In the genomic region with DNA sequence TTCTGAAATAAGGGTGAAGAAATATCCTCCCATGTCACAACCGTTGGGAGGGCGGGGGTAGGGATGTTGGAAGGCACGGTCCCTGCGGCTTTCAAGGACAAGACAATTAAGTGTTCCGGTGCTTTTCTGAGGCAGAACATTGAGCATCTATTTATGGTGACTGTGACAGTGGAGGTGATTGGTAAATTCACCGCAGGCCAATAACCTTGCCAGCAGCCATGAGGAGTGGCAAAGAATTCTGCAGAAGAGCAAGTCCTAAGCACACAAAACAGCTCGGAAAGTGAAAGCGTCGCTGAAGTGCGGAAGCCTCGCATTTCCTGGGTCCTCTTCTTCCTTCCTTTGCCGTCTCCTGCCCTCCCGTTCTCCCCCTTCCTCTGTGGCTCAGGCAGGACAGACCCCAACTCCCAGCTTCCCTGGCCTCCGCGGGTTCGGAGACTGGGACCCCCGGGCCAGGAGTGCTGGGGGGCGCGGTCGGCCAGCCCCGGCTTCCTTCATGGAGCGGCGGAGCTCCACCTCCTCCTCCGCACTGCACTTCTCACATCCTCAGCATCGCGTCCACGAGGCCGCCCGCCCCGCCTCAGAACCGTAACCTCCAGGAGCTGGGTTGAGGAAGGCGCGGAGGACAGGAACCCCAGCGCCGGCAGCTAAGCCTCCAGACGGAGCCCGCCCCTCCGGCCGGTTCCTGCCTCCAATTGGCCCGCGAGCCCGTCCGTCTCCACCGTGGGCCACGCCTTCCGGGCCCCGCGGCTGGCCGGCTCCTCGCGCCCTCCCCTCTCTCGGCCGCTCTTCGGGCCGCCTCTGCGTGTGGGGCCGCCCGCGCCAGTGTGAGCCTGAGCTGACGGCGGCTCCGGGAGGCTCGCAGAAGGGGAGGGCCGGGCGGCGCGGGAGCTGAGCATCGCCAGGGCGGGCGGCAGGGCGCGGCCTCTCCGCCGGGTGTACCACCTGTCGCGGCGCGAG, we compare ENCODE assay signal across 1 cellular context.
TF ChIP-seq lines count a peak whose summit lies in the region.

TSS of gene ME2 (plus strand) at position 774 of the 957 bp plus-strand sequence. CDS start 16,703 bp downstream, outside the sequence.

TF ChIP-seq in HEK293, 187 proteins besides CTCF, POLR2A, EP300 and RAD21 (continued from another document and continues in another):
- TF ChIP-seq SCRT2 (tag by site-specific recombination; IDR thresholded peaks at IDR 0.05) = no peak
- TF ChIP-seq ZNF518A (tag by site-specific recombination; conservative IDR thresholded peaks at IDR 0.05; ENCODE audit: low read depth) = no peak
- TF ChIP-seq, protein P1, sequence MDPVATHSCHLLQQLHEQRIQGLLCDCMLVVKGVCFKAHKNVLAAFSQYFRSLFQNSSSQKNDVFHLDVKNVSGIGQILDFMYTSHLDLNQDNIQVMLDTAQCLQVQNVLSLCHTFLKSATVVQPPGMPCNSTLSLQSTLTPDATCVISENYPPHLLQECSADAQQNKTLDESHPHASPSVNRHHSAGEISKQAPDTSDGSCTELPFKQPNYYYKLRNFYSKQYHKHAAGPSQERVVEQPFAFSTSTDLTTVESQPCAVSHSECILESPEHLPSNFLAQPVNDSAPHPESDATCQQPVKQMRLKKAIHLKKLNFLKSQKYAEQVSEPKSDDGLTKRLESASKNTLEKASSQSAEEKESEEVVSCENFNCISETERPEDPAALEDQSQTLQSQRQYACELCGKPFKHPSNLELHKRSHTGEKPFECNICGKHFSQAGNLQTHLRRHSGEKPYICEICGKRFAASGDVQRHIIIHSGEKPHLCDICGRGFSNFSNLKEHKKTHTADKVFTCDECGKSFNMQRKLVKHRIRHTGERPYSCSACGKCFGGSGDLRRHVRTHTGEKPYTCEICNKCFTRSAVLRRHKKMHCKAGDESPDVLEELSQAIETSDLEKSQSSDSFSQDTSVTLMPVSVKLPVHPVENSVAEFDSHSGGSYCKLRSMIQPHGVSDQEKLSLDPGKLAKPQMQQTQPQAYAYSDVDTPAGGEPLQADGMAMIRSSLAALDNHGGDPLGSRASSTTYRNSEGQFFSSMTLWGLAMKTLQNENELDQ (tag by site-specific recombination; IDR thresholded peaks at IDR 0.05; ENCODE audit: low read depth) = no peak
- no peak for TF ChIP-seq ZNF785 (tag by site-specific recombination; IDR thresholded peaks at IDR 0.05)
- peak; percentile 95 for TF ChIP-seq ZNF600 (tag by site-specific recombination; IDR thresholded peaks at IDR 0.05)
- TF ChIP-seq ZNF214 (tag by site-specific recombination; IDR thresholded peaks at IDR 0.05; ENCODE audit: borderline replicate concordance) = no peak
- TF ChIP-seq ZNF24 (tag by site-specific recombination; IDR thresholded peaks at IDR 0.05) = peak; percentile 70
- TF ChIP-seq ZNF10 (tag by site-specific recombination; IDR thresholded peaks at IDR 0.05) = no peak
- no peak for TF ChIP-seq ZNF37A (tag by site-specific recombination; IDR thresholded peaks at IDR 0.05)
- TF ChIP-seq GLI4 (tag by site-specific recombination; IDR thresholded peaks at IDR 0.05) = no peak
- TF ChIP-seq ZNF514 (tag by site-specific recombination; IDR thresholded peaks at IDR 0.05) = no peak
- peak; percentile 86; the same call in 1 of the 2 replicates for TF ChIP-seq KLF7 (tag by site-specific recombination; IDR thresholded peaks at IDR 0.05; ENCODE audit: borderline replicate concordance)
- TF ChIP-seq EGR2 (tag by site-specific recombination; IDR thresholded peaks at IDR 0.05; ENCODE audit: low read depth) = peak; percentile 53; the same call in 1 of the 2 replicates
- TF ChIP-seq ZFHX2 (tag by site-specific recombination; conservative IDR thresholded peaks at IDR 0.05) = peak; percentile 69
- TF ChIP-seq SP3 (tag by site-specific recombination; IDR thresholded peaks at IDR 0.05) = peak; percentile 86
- peak; percentile 92 for TF ChIP-seq ZBTB20 (tag by site-specific recombination; IDR thresholded peaks at IDR 0.05)
- no peak for TF ChIP-seq SCRT1 (tag by site-specific recombination; IDR thresholded peaks at IDR 0.05; ENCODE audit: borderline replicate concordance)
- TF ChIP-seq SETDB1 (IDR thresholded peaks at IDR 0.05; ENCODE audit: insufficient read length, low read length) = no peak
- TF ChIP-seq ZNF555 (tag by site-specific recombination; conservative IDR thresholded peaks at IDR 0.05) = no peak
- TF ChIP-seq ZNF433 (tag by site-specific recombination; IDR thresholded peaks at IDR 0.05; ENCODE audit: low read depth) = no peak
- peak; percentile 79 for TF ChIP-seq ZBTB26 (tag by site-specific recombination; optimal IDR thresholded peaks at IDR 0.05)
- TF ChIP-seq ZNF266 (tag by site-specific recombination; IDR thresholded peaks at IDR 0.05; ENCODE audit: low read depth) = no peak
- TF ChIP-seq ZNF350 (tag by site-specific recombination; IDR thresholded peaks at IDR 0.05) = no peak
- TF ChIP-seq YY1 (tag by site-specific recombination; IDR thresholded peaks at IDR 0.05) = no peak
- peak; percentile 84 for TF ChIP-seq SP7 (tag by site-specific recombination; IDR thresholded peaks at IDR 0.05)
- TF ChIP-seq ZNF580 (tag by site-specific recombination; IDR thresholded peaks at IDR 0.05) = no peak; the same call in 1 of the 2 replicates
- TF ChIP-seq ZNF175 (tag by site-specific recombination; IDR thresholded peaks at IDR 0.05) = no peak
- TF ChIP-seq ZSCAN16 (tag by site-specific recombination; IDR thresholded peaks at IDR 0.05) = no peak
- no peak for TF ChIP-seq ZNF311 (tag by site-specific recombination; IDR thresholded peaks at IDR 0.05; ENCODE audit: borderline replicate concordance)
- TF ChIP-seq ZNF621 (tag by site-specific recombination; IDR thresholded peaks at IDR 0.05) = no peak
- no peak for TF ChIP-seq ZNF184 (tag by site-specific recombination; IDR thresholded peaks at IDR 0.05)
- TF ChIP-seq ZNF654 (tag by site-specific recombination; IDR thresholded peaks at IDR 0.05; ENCODE audit: low read depth) = no peak
- peak; percentile 47; the same call in 1 of the 2 replicates for TF ChIP-seq ZNF394 (tag by site-specific recombination; IDR thresholded peaks at IDR 0.05; ENCODE audit: borderline replicate concordance)
- no peak for TF ChIP-seq ZNF837 (tag by site-specific recombination; IDR thresholded peaks at IDR 0.05)
- TF ChIP-seq, protein P2, sequence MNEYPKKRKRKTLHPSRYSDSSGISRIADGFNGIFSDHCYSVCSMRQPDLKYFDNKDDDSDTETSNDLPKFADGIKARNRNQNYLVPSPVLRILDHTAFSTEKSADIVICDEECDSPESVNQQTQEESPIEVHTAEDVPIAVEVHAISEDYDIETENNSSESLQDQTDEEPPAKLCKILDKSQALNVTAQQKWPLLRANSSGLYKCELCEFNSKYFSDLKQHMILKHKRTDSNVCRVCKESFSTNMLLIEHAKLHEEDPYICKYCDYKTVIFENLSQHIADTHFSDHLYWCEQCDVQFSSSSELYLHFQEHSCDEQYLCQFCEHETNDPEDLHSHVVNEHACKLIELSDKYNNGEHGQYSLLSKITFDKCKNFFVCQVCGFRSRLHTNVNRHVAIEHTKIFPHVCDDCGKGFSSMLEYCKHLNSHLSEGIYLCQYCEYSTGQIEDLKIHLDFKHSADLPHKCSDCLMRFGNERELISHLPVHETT (tag by site-specific recombination; IDR thresholded peaks at IDR 0.05) = peak; percentile 51; the same call in 1 of the 2 replicates
- TF ChIP-seq ZNF626 (tag by site-specific recombination; IDR thresholded peaks at IDR 0.05) = no peak
- no peak; the same call in 1 of the 2 replicates for TF ChIP-seq ZBTB8A (tag by site-specific recombination; IDR thresholded peaks at IDR 0.05)
- peak; percentile 11; the same call in 1 of the 2 replicates for TF ChIP-seq WT1 (tag by site-specific recombination; IDR thresholded peaks at IDR 0.05)
- no peak for TF ChIP-seq AEBP2 (tag by site-specific recombination; IDR thresholded peaks at IDR 0.05; ENCODE audit: borderline replicate concordance)
- TF ChIP-seq, protein P3, sequence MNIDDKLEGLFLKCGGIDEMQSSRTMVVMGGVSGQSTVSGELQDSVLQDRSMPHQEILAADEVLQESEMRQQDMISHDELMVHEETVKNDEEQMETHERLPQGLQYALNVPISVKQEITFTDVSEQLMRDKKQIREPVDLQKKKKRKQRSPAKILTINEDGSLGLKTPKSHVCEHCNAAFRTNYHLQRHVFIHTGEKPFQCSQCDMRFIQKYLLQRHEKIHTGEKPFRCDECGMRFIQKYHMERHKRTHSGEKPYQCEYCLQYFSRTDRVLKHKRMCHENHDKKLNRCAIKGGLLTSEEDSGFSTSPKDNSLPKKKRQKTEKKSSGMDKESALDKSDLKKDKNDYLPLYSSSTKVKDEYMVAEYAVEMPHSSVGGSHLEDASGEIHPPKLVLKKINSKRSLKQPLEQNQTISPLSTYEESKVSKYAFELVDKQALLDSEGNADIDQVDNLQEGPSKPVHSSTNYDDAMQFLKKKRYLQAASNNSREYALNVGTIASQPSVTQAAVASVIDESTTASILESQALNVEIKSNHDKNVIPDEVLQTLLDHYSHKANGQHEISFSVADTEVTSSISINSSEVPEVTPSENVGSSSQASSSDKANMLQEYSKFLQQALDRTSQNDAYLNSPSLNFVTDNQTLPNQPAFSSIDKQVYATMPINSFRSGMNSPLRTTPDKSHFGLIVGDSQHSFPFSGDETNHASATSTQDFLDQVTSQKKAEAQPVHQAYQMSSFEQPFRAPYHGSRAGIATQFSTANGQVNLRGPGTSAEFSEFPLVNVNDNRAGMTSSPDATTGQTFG (tag by site-specific recombination; IDR thresholded peaks at IDR 0.05; ENCODE audit: borderline replicate concordance) = no peak
- no peak for TF ChIP-seq MEIS1 (CRISPR knock-in tag; IDR thresholded peaks at IDR 0.05; ENCODE audit: borderline replicate concordance)
- TF ChIP-seq ZNF239 (tag by site-specific recombination; IDR thresholded peaks at IDR 0.05) = no peak
- TF ChIP-seq ZNF2 (tag by site-specific recombination; IDR thresholded peaks at IDR 0.05) = peak; percentile 81
- 0 out of 2 replicates have a peak, but pooled peaks have one; percentile 74 for TF ChIP-seq ZNF324 (tag by site-specific recombination; IDR thresholded peaks at IDR 0.05)
- TF ChIP-seq ZFP69B (tag by site-specific recombination; IDR thresholded peaks at IDR 0.05) = peak; percentile 67; the same call in 1 of the 2 replicates
- no peak for TF ChIP-seq TCF7L2 (IDR thresholded peaks at IDR 0.05; ENCODE audit: borderline replicate concordance, low read depth, low read length)
